8 cellular contexts compared by ENCODE assay signal in genomic region chr15:85414495-85414894, GRCh38. TPM values are rescaled to one million over a fixed set of nuclear protein-coding genes. Genes with fewer than 3 reads are reported as not detected.
DNase-seq lines count a peak whose midpoint lies in the region; TF ChIP-seq lines count a peak whose summit lies in the region.

No MANE protein-coding gene starts in this region.

- H3K36me3 ChIP-seq in uterus (no peaks in the 10 kb centered on the region), suprapubic skin (no peaks in the 10 kb centered on the region)

- H3K27ac ChIP-seq in uterus (peak overlapping the region; percentile 40 to 57), suprapubic skin (no peak overlapping the region)

- TF ChIP-seq EP300 in suprapubic skin (IDR thresholded peaks at IDR 0.05), result no peak

- TF ChIP-seq CTCF in uterus (IDR thresholded peaks at IDR 0.05) (peak; percentile 12 to 23 (median 22)), suprapubic skin (IDR thresholded peaks at IDR 0.05) (no peak)

- H3K4me3 Mint-ChIP-seq in activated naive CD4-positive, alpha-beta T cell treated with anti-CD3 and anti-CD28 coated beads, Interleukin-2, amount 10 ng/mL, durations not matched to agents 7 days and 5 days, result no peak overlapping the region

- H3K9me3 ChIP-seq in uterus, result no peaks in the 10 kb centered on the region
- no peaks in the 10 kb centered on the region for H3K9me3 ChIP-seq in suprapubic skin

- no peaks in the 10 kb centered on the region for H3K27me3 Mint-ChIP-seq in activated naive CD4-positive, alpha-beta T cell treated with anti-CD3 and anti-CD28 coated beads, Interleukin-2, amount 10 ng/mL, durations not matched to agents 7 days and 5 days

- intact Hi-C loops in uterus (cut with DNase I; ENCODE audit: low total_unique reads), result no loop called here

- CTCF ChIA-PET in activated naive CD4-positive, alpha-beta T cell treated with anti-CD3 and anti-CD28 coated beads, Interleukin-2, amount 10 ng/mL, durations not matched to agents 7 days and 5 days (lab: Charles Lee), result interaction anchor here (0.6 to 8.4 kb wide), 26 partner anchors 9 to 440 kb away, joined by 3 to 125 read pairs (median 5); partner anchors contain the start of gene AKAP13

- no peak for DNase-seq in activated naive CD4-positive, alpha-beta T cell treated with anti-CD3 and anti-CD28 coated beads, Interleukin-2, amount 10 ng/mL, durations not matched to agents 7 days and 5 days
- no peak for DNase-seq in activated naive CD4-positive, alpha-beta T cell (lab: John Stamatoyannopoulos, UW)
- DNase-seq in SW480 (ENCODE audit: low spot score), result peak; percentile 66
- peak; percentile 18 for DNase-seq in germinal center (ENCODE audit: low spot score)
- DNase-seq in uterus, result no peak
- DNase-seq in HPDE6-E6E7 (ENCODE audit: extremely low spot score), result no peak
- DNase-seq in suprapubic skin (ENCODE audit: low spot score in 2 of 2), result no peak
- no peak for DNase-seq in amniotic stem cell (lab: John Stamatoyannopoulos, UW)

- no peaks in the 10 kb centered on the region for H3K27me3 ChIP-seq in uterus
- H3K27me3 ChIP-seq in suprapubic skin, result no peaks in the 10 kb centered on the region

- H3K4me1 Mint-ChIP-seq in activated naive CD4-positive, alpha-beta T cell treated with anti-CD3 and anti-CD28 coated beads, Interleukin-2, amount 10 ng/mL, durations not matched to agents 7 days and 5 days, result peaks cover 51% of the 10 kb centered on the region

- H3K9me3 Mint-ChIP-seq in activated naive CD4-positive, alpha-beta T cell treated with anti-CD3 and anti-CD28 coated beads, Interleukin-2, amount 10 ng/mL, durations not matched to agents 7 days and 5 days, result no peaks in the 10 kb centered on the region

- H3K4me1 ChIP-seq in uterus (peaks cover 0 to 10% of the 10 kb centered on the region in 2 donors), suprapubic skin (peaks cover 27% of the 10 kb centered on the region)

- H3K27ac Mint-ChIP-seq in activated naive CD4-positive, alpha-beta T cell treated with anti-CD3 and anti-CD28 coated beads, Interleukin-2, amount 10 ng/mL, durations not matched to agents 7 days and 5 days, result peak overlapping the region; percentile 83

- TF ChIP-seq POLR2A in uterus (IDR thresholded peaks at IDR 0.05), result no peak
- TF ChIP-seq POLR2A in suprapubic skin (IDR thresholded peaks at IDR 0.05), result no peak

- H3K4me3 ChIP-seq in uterus, result no peak overlapping the region
- no peak overlapping the region for H3K4me3 ChIP-seq in suprapubic skin

- peaks cover 21% of the 10 kb centered on the region for H3K36me3 Mint-ChIP-seq in activated naive CD4-positive, alpha-beta T cell treated with anti-CD3 and anti-CD28 coated beads, Interleukin-2, amount 10 ng/mL, durations not matched to agents 7 days and 5 days

RNA-seq across cellular contexts. Expression of gene AKAP13, which starts 34.1 kb away (rescaled TPM):
- total RNA-seq in uterus (100 to 1,000 TPM; 128 to 460 (median 243) TPM), suprapubic skin (100 to 1,000 TPM; 124 to 249 (median 163) TPM)

Comparison
In these comparisons a context has a peak if more than half of its experiments do, and no peak if none do; other contexts are left out.
1. DNase-seq: peak in SW480 (single experiment) and germinal center (single experiment); none in activated naive CD4-positive, alpha-beta T cell treated with anti-CD3 and anti-CD28 coated beads, Interleukin-2, amount 10 ng/mL, durations not matched to agents 7 days and 5 days (single experiment), activated naive CD4-positive, alpha-beta T cell (0 of 4), uterus (0 of 2), HPDE6-E6E7 (single experiment), suprapubic skin (0 of 2) and amniotic stem cell (single experiment).
2. CTCF ChIP-seq: peak in uterus (4 of 4); none in suprapubic skin (0 of 2).